Comparison of ENCODE assay signal across 13 cellular contexts in the genomic region with DNA sequence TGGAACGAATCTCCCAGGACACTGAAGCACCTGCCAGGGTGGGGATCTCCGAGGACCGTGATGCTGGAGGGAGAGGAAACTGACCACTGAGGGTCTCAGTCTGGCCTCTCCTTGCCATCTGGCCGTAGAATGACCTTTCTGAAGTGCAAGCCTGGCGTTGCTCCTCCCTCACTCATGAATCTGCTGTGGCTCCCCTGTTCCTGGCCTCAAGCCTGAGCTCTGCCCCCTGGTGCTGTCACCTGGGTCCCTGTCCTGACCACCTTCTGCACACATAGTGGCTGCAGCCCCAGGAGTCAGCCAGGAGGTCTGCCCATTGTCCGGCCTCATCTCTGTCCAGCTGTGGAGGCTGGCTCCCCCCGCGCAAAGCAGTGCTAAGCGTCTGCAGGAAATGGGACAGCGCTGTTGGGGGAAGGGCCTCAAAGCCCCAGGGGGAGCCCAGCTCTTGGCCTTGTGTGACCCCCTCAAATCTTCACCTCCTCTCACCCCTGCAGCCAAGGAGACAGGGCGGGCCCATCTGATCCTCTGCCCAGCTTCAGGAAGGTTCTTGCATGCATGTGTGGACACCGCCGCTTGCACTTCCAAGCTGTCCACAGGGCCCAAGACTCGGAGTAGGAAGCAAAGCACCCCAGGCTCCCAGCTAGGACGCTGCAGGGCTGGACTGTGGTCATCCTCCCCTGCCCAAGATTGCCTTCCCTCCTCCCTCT.
DNase-seq lines count a peak whose midpoint lies in the region; ATAC-seq, FAIRE-seq and TF ChIP-seq lines count a peak whose summit lies in the region.
"Had no signal": no experiment of that assay in that cellular context is flagged by ENCODE, and none has a peak within 500 bp of the region (broad histone marks: within the 10 kb centered on the region; RNA-seq: fewer than 3 reads in every experiment).

No MANE protein-coding gene starts in this region.

- H3K79me1 ChIP-seq in H9 (ENCODE audit: insufficient read depth, low read depth, low read length, poor library complexity, severe bottlenecking) = no peaks in the 10 kb centered on the region

- DNase-seq in H9 (peak; percentile 29), WTC11 (ENCODE audit: low spot score) (no peak), HepG2 (ENCODE audit: low spot score) (no peak), upper lobe of right lung (peak; percentile 50), thyroid gland (no peak), neural progenitor cell (ENCODE audit: low spot score) (no peak)
- DNase-seq in stimulated activated CD4-positive, alpha-beta T cell treated with anti-CD3 and anti-CD28 coated beads, Interleukin-4, amount 100 ng/mL, for 1 hour = no peak
- DNase-seq: DMS 273 treated with DMSO at 0.1 percent for 48 hours, MM.1S, NCI-H2029, NCI-H2171 treated with DMSO at 0.1 percent for 48 hours, SIG-M5 had no signal

- peaks cover 0 to 4% of the 10 kb centered on the region in 2 experiments; a peak in 1 of 5 replicates for H3K9me3 Mint-ChIP-seq in H9
- peaks cover 7% of the 10 kb centered on the region; the same call in 1 of the 2 replicates for H3K9me3 Mint-ChIP-seq in WTC11
- no peaks in the 10 kb centered on the region for H3K9me3 Mint-ChIP-seq in neural progenitor cell

- no peak for FAIRE-seq in HepG2 (lab: Jason Lieb, UNC)

- H3K79me2 ChIP-seq in H9 (ENCODE audit: insufficient read depth, low read length) = no peaks in the 10 kb centered on the region
- H3K79me2 ChIP-seq in HepG2 (ENCODE audit: insufficient read depth, low read length) = no peaks in the 10 kb centered on the region
- H3K79me2 ChIP-seq in neural progenitor cell (ENCODE audit: low read depth) = no peaks in the 10 kb centered on the region

- no peak overlapping the region for H3K14ac ChIP-seq in H9 (ENCODE audit: insufficient read depth, low read length)

- ATAC-seq in WTC11 (no peak), HepG2 (peak; percentile 40; the same call in 2 of the 3 replicates), upper lobe of right lung (peak; percentile 6)

- no peak overlapping the region for H3T11ph ChIP-seq in H9 (ENCODE audit: low read length)

- intact Hi-C loops in HepG2 (cut with micrococcal nuclease; ENCODE audit: unreplicated experiment) (no loop called here), upper lobe of right lung (cut with DNase I) (no loop called here), thyroid gland (cut with DNase I) (no loop called here)

- TF ChIP-seq CTCF in H9 (conservative IDR thresholded peaks at IDR 0.05) (no peak), WTC11 (IDR thresholded peaks at IDR 0.05) (no peak), HepG2 (CRISPR knock-in tag; IDR thresholded peaks at IDR 0.05) (no peak), upper lobe of right lung (IDR thresholded peaks at IDR 0.05) (no peak), thyroid gland (IDR thresholded peaks at IDR 0.05) (no peak), neural progenitor cell (IDR thresholded peaks at IDR 0.05) (no peak)

- H3K23me2 ChIP-seq in H9 (ENCODE audit: insufficient read length, low read depth, low read length, poor library complexity, severe bottlenecking) = no peaks in the 10 kb centered on the region

- no peaks in the 10 kb centered on the region for H3K9me3 ChIP-seq in H9 (ENCODE audit: control insufficient read depth, low read depth, low read length)
- no peaks in the 10 kb centered on the region for H3K9me3 ChIP-seq in HepG2 (ENCODE audit: low read length)
- H3K9me3 ChIP-seq in upper lobe of right lung = no peaks in the 10 kb centered on the region
- no peaks in the 10 kb centered on the region for H3K9me3 ChIP-seq in thyroid gland
- no peaks in the 10 kb centered on the region for H3K9me3 ChIP-seq in neural progenitor cell (ENCODE audit: low read depth)

- H3K4me1 Mint-ChIP-seq in H9 (peaks cover 21 to 39% of the 10 kb centered on the region in 2 experiments), WTC11 (peaks cover 38% of the 10 kb centered on the region), neural progenitor cell (peaks cover 26% of the 10 kb centered on the region)

- H3K27ac Mint-ChIP-seq in H9 (no peak overlapping the region), WTC11 (no peak overlapping the region), neural progenitor cell (no peak overlapping the region)

- H3K36me3 Mint-ChIP-seq in H9 (ENCODE audit: insufficient read depth in 1 of 3, low read depth in 3 of 3) = peaks cover 0 to 4% (median 0%) of the 10 kb centered on the region in 3 experiments; a peak in 1 of 7 replicates
- H3K36me3 Mint-ChIP-seq in WTC11 = no peaks in the 10 kb centered on the region
- H3K36me3 Mint-ChIP-seq in neural progenitor cell = no peaks in the 10 kb centered on the region

- TF ChIP-seq RAD21 in HepG2 (CRISPR knock-in tag; IDR thresholded peaks at IDR 0.05) = no peak

- H3K27ac ChIP-seq in H9 (ENCODE audit: insufficient read length, low read depth, low read length) = no peak overlapping the region
- H3K27ac ChIP-seq in HepG2 (ENCODE audit: extremely low read length, insufficient read depth, low read length) = no peak overlapping the region
- no peak overlapping the region for H3K27ac ChIP-seq in upper lobe of right lung
- H3K27ac ChIP-seq in thyroid gland = no peak overlapping the region
- H3K27ac ChIP-seq in neural progenitor cell = no peak overlapping the region
- H3K27ac ChIP-seq: BLaER1 treated with 17β-estradiol and CSF1 and Interleukin-3, amounts not matched to agents 10 nM and 100 nM had no signal

- H3K56ac ChIP-seq in H9 (ENCODE audit: insufficient read length, low read depth, low read length) = no peak overlapping the region

- no TSS peak for BruUV-seq in HepG2 (replicated peaks; lab: Mats Ljungman, UMichigan)

- no peak overlapping the region for H3K4me3 Mint-ChIP-seq in H9
- no peak overlapping the region for H3K4me3 Mint-ChIP-seq in WTC11
- H3K4me3 Mint-ChIP-seq in neural progenitor cell = no peak overlapping the region

- no peak overlapping the region for H2BK12ac ChIP-seq in H9 (ENCODE audit: insufficient read length, low read depth, low read length)

- no CpG with 5 or more reads among the region's 15 CpGs for WGBS in H9 (ENCODE audit: extremely low coverage, insufficient read length, low lambda C conversion rate)
- 30% methylated on average over 5 of the region's 15 CpGs for WGBS in HepG2 (ENCODE audit: low lambda C conversion rate)
- 49 to 75% methylated on average over 13 to 14 of the region's 15 CpGs for WGBS in thyroid gland, 2 donors

- CTCF ChIA-PET in WTC11 (lab: Charles Lee) (interaction anchor here (1.0 to 2.7 kb wide), 6 partner anchors 12 to 242 kb away, joined by 3 to 19 read pairs (median 4); a partner anchor contains a TSS), HepG2 (lab: Yijun Ruan, JAX; ENCODE audit: low intra/inter-chr PET ratio, low total read pairs) (no interaction called here)

- in situ Hi-C loops in HepG2 (cut with HindIII; ENCODE audit: extremely low pct_ligation_motif_present, low pct_unique_long_range_greater_than_20kb) = no loop called here

- TF ChIP-seq EP300 in HepG2 (IDR thresholded peaks at IDR 0.05; ENCODE audit: low read depth in 2 of 2, low read length in 2 of 2) (no peak), HepG2 (CRISPR knock-in tag; IDR thresholded peaks at IDR 0.05; ENCODE audit: borderline replicate concordance) (no peak)

- H3K9ac ChIP-seq in H9 (ENCODE audit: extremely low read depth, insufficient read length, low read length) = no peak overlapping the region
- no peak overlapping the region for H3K9ac ChIP-seq in HepG2 (ENCODE audit: insufficient read depth, low read depth, low read length)
- no peak overlapping the region for H3K9ac ChIP-seq in neural progenitor cell
- H3K9ac ChIP-seq: BLaER1 treated with 17β-estradiol and CSF1 and Interleukin-3, amounts not matched to agents 10 nM and 100 nM had no signal

- H2BK20ac ChIP-seq in H9 (ENCODE audit: low read depth, low read length, poor library complexity, severe bottlenecking) = no peak overlapping the region

- no peak overlapping the region for H2BK5ac ChIP-seq in H9 (ENCODE audit: insufficient read length, low read length)

- no peaks in the 10 kb centered on the region for H3K27me3 ChIP-seq in H9 (ENCODE audit: insufficient read depth, low read length)
- peaks cover 0 to 2% of the 10 kb centered on the region in 2 experiments; a peak in 2 of 5 replicates for H3K27me3 ChIP-seq in HepG2 (ENCODE audit: control insufficient read depth in 1 of 2, insufficient read depth in 2 of 2, low read length in 2 of 2)
- H3K27me3 ChIP-seq in upper lobe of right lung = no peaks in the 10 kb centered on the region
- no peaks in the 10 kb centered on the region for H3K27me3 ChIP-seq in thyroid gland
- H3K27me3 ChIP-seq in neural progenitor cell = no peaks in the 10 kb centered on the region
- H3K27me3 ChIP-seq: BLaER1 treated with 17β-estradiol and CSF1 and Interleukin-3, amounts not matched to agents 10 nM and 100 nM had no signal

- H3K4ac ChIP-seq in H9 (ENCODE audit: low read depth, low read length) = no peak overlapping the region

- no peaks in the 10 kb centered on the region for H3K36me3 ChIP-seq in HepG2 (replicated peaks in 1 of 2; ENCODE audit: control insufficient read depth in 1 of 2, insufficient read depth in 2 of 2, low read length in 2 of 2)
- no peaks in the 10 kb centered on the region for H3K36me3 ChIP-seq in upper lobe of right lung
- no peaks in the 10 kb centered on the region for H3K36me3 ChIP-seq in thyroid gland
- H3K36me3 ChIP-seq in neural progenitor cell = no peaks in the 10 kb centered on the region
- H3K36me3 ChIP-seq: BLaER1 treated with 17β-estradiol and CSF1 and Interleukin-3, amounts not matched to agents 10 nM and 100 nM had no signal

- no peak overlapping the region for H2BK15ac ChIP-seq in H9 (ENCODE audit: low read depth, low read length)

- H3K18ac ChIP-seq in H9 (ENCODE audit: insufficient read length, low read depth, low read length) = no peak overlapping the region

- H2AFZ ChIP-seq in H9 (ENCODE audit: low read length) (no peak overlapping the region), HepG2 (ENCODE audit: low read length) (no peak overlapping the region), neural progenitor cell (replicated peaks) (no peak overlapping the region)

- no peak overlapping the region for H4K5ac ChIP-seq in H9 (ENCODE audit: insufficient read length, low read depth, low read length)

- H3K4me1 ChIP-seq in H9 (ENCODE audit: insufficient read depth, low read length) = peaks cover 2% of the 10 kb centered on the region; the same call in 1 of the 2 replicates
- no peaks in the 10 kb centered on the region for H3K4me1 ChIP-seq in HepG2 (ENCODE audit: insufficient read depth, low read length)
- no peaks in the 10 kb centered on the region for H3K4me1 ChIP-seq in upper lobe of right lung
- H3K4me1 ChIP-seq in thyroid gland = no peaks in the 10 kb centered on the region
- H3K4me1 ChIP-seq in neural progenitor cell = no peaks in the 10 kb centered on the region

- POLR2A ChIA-PET in WTC11 (lab: Charles Lee) = no interaction called here
- POLR2A ChIA-PET in HepG2 (lab: Yijun Ruan, JAX) = no interaction called here

- H4K91ac ChIP-seq in H9 (ENCODE audit: insufficient read length, low read depth, low read length) = no peak overlapping the region

- no peak overlapping the region for H4K8ac ChIP-seq in H9 (replicated peaks; ENCODE audit: insufficient read length, low read depth, low read length)

- no peak overlapping the region for H3K4me3 ChIP-seq in HepG2 (replicated peaks in 1 of 3; ENCODE audit: insufficient read depth in 1 of 3, low read depth in 2 of 3, low read length in 3 of 3)
- H3K4me3 ChIP-seq in upper lobe of right lung = no peak overlapping the region
- no peak overlapping the region for H3K4me3 ChIP-seq in thyroid gland (replicated peaks in 1 of 3)
- no peak overlapping the region for H3K4me3 ChIP-seq in neural progenitor cell
- H3K4me3 ChIP-seq: BLaER1 treated with 17β-estradiol and CSF1 and Interleukin-3, amounts not matched to agents 10 nM and 100 nM had no signal

- peaks cover 2% of the 10 kb centered on the region for H3K27me3 Mint-ChIP-seq in H9 (ENCODE audit: low read depth)
- peaks cover 2% of the 10 kb centered on the region for H3K27me3 Mint-ChIP-seq in WTC11 (ENCODE audit: low read depth)
- H3K27me3 Mint-ChIP-seq in neural progenitor cell (ENCODE audit: insufficient read depth, low read depth) = peaks cover 14% of the 10 kb centered on the region

- H2BK120ac ChIP-seq in H9 (ENCODE audit: low read depth, low read length, poor library complexity, severe bottlenecking) = no peak overlapping the region

- no peak overlapping the region for H3K4me2 ChIP-seq in H9 (ENCODE audit: insufficient read depth, insufficient read length, low read length)
- H3K4me2 ChIP-seq in HepG2 (ENCODE audit: low read depth, low read length) = no peak overlapping the region
- no peak overlapping the region for H3K4me2 ChIP-seq in neural progenitor cell
- H3K4me2 ChIP-seq: BLaER1 treated with 17β-estradiol and CSF1 and Interleukin-3, amounts not matched to agents 10 nM and 100 nM had no signal

- H3K23ac ChIP-seq in H9 (ENCODE audit: insufficient read length, low read depth, low read length) = no peak overlapping the region

- H2AK5ac ChIP-seq in H9 (ENCODE audit: insufficient read length, low read length) = no peak overlapping the region

- peaks cover 17% of the 10 kb centered on the region for H3F3A ChIP-seq in neural progenitor cell (ENCODE audit: low read depth)

- H4K20me1 ChIP-seq in H9 (ENCODE audit: control insufficient read depth, insufficient read depth, insufficient read length) (no peaks in the 10 kb centered on the region), HepG2 (ENCODE audit: insufficient read depth, low read length) (no peaks in the 10 kb centered on the region), neural progenitor cell (ENCODE audit: low read depth) (no peaks in the 10 kb centered on the region)
- H4K20me1 ChIP-seq: BLaER1 treated with 17β-estradiol and CSF1 and Interleukin-3, amounts not matched to agents 10 nM and 100 nM had no signal

- TF ChIP-seq POLR2A in HepG2 (IDR thresholded peaks at IDR 0.05; ENCODE audit: insufficient read depth in 1 of 2, low read depth in 2 of 2, low read length in 2 of 2) (no peak), thyroid gland (IDR thresholded peaks at IDR 0.05) (no peak)

Comparison
In these comparisons a context has a peak if more than half of its experiments do, and no peak if none do; other contexts are left out.
1. DNase-seq: peak in H9 (single experiment) and upper lobe of right lung (single experiment); none in WTC11 (single experiment), HepG2 (single experiment), stimulated activated CD4-positive, alpha-beta T cell treated with anti-CD3 and anti-CD28 coated beads, Interleukin-4, amount 100 ng/mL, for 1 hour (single experiment), thyroid gland (0 of 2) and neural progenitor cell (single experiment).